ENCODE assay signal across 18 cellular contexts in the genomic region with DNA sequence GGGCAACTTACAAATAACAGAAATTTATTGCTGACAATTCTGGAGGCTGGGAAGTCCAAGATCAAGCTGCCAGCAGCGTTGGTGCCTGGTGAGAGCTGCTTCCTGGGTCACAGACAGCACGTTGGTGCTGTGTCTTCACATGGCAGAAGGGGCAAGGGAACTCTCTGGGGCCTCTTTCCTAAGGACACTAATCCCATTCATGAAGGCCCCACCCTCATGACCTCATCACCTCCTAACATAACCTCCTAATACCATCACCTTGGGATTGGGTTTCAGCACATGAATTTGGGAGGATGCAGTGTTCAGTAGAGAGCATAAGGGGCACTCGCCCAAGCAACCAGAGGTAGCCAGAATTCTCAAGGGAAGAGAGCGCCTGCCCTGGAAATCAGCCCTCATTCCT. TPM values are rescaled to one million over a fixed set of nuclear protein-coding genes. Genes with fewer than 3 reads are reported as not detected.
DNase-seq lines count a peak whose midpoint lies in the region; ATAC-seq, FAIRE-seq and TF ChIP-seq lines count a peak whose summit lies in the region.
"Had no signal": no experiment of that assay in that cellular context is flagged by ENCODE, and none has a peak within 500 bp of the region (broad histone marks: within the 10 kb centered on the region; RNA-seq: fewer than 3 reads in every experiment).

No MANE protein-coding gene starts in this region.

- no peak for TF ChIP-seq RAD21 in HepG2 (CRISPR knock-in tag; IDR thresholded peaks at IDR 0.05)

- peaks cover 0 to 5% of the 10 kb centered on the region in 2 experiments; a peak in 1 of 5 replicates for H3K27me3 ChIP-seq in HepG2 (ENCODE audit: control insufficient read depth in 1 of 2, insufficient read depth in 2 of 2, low read length in 2 of 2)
- H3K27me3 ChIP-seq in right lobe of liver, result no peaks in the 10 kb centered on the region

- BruUV-seq in HepG2 (replicated peaks; lab: Mats Ljungman, UMichigan), result no TSS peak

- 52% methylated on average over 2 of the region's 4 CpGs for WGBS in HepG2 (ENCODE audit: low lambda C conversion rate)
- WGBS in right lobe of liver (ENCODE audit: insufficient coverage, low coverage, low lambda C conversion rate, missing lambda C conversion rate), result 55% methylated on average over 2 of the region's 4 CpGs

- TF ChIP-seq CTCF in HepG2 (CRISPR knock-in tag; IDR thresholded peaks at IDR 0.05), result no peak
- TF ChIP-seq CTCF in right lobe of liver (IDR thresholded peaks at IDR 0.05), result no peak
- no peak for TF ChIP-seq CTCF in RWPE1 (conservative IDR thresholded peaks at IDR 0.05; ENCODE audit: low read depth)

- no peak overlapping the region for H3K27ac ChIP-seq in HepG2 (ENCODE audit: extremely low read length, insufficient read depth, low read length)
- H3K27ac ChIP-seq in right lobe of liver, result no peak overlapping the region
- H3K27ac ChIP-seq in RWPE1, result peak overlapping the region; percentile 5; the same call in 1 of the 2 replicates
- H3K27ac ChIP-seq: 22Rv1, A549 had no signal

- ATAC-seq in HepG2, result no peak
- no peak for ATAC-seq in right lobe of liver
- ATAC-seq: A549 had no signal

- POLR2A ChIA-PET in HepG2 (lab: Yijun Ruan, JAX), result interaction anchor here (1.0 kb wide), 1 partner anchor 98 kb away, joined by 3 read pairs; the partner anchor contains the start of gene UBE2S
- POLR2A ChIA-PET in RWPE1 (lab: Yijun Ruan, JAX; ENCODE audit: low non-redundant PET), result no interaction called here

- intact Hi-C loops in HepG2 (cut with micrococcal nuclease; ENCODE audit: unreplicated experiment), result no loop called here
- intact Hi-C loops in right lobe of liver (cut with DNase I), result loop anchor here in 1 of 2 donors (10.0 kb wide), 1 partner anchor 95 kb away; the partner anchor contains the start of gene UBE2S

- H3K4me2 ChIP-seq in HepG2 (ENCODE audit: low read depth, low read length), result peak overlapping the region; percentile 28; the same call in 1 of the 2 replicates
- H3K4me2 ChIP-seq: A549 had no signal

- no peaks in the 10 kb centered on the region for H3K79me2 ChIP-seq in HepG2 (ENCODE audit: insufficient read depth, low read length)

- TF ChIP-seq EP300 in HepG2 (IDR thresholded peaks at IDR 0.05; ENCODE audit: low read depth in 2 of 2, low read length in 2 of 2) (no peak), HepG2 (CRISPR knock-in tag; IDR thresholded peaks at IDR 0.05; ENCODE audit: borderline replicate concordance) (no peak)

- CTCF ChIA-PET in HepG2 (lab: Yijun Ruan, JAX; ENCODE audit: low intra/inter-chr PET ratio, low total read pairs), result no interaction called here
- CTCF ChIA-PET in RWPE1 (lab: Yijun Ruan, JAX), result no interaction called here

- no peak for FAIRE-seq in HepG2 (lab: Jason Lieb, UNC)
- FAIRE-seq: A549, D721Med had no signal

- no peak for TF ChIP-seq POLR2A in HepG2 (IDR thresholded peaks at IDR 0.05; ENCODE audit: insufficient read depth in 1 of 2, low read depth in 2 of 2, low read length in 2 of 2)
- TF ChIP-seq POLR2A in right lobe of liver (IDR thresholded peaks at IDR 0.05), result no peak

- H3K36me3 ChIP-seq in HepG2 (replicated peaks in 1 of 2; ENCODE audit: control insufficient read depth in 1 of 2, insufficient read depth in 2 of 2, low read length in 2 of 2), result no peaks in the 10 kb centered on the region
- no peaks in the 10 kb centered on the region for H3K36me3 ChIP-seq in right lobe of liver

- H2AFZ ChIP-seq in HepG2 (ENCODE audit: low read length), result no peak overlapping the region

- in situ Hi-C loops in HepG2 (cut with HindIII; ENCODE audit: extremely low pct_ligation_motif_present, low pct_unique_long_range_greater_than_20kb), result no loop called here

- H3K4me1 ChIP-seq in HepG2 (ENCODE audit: insufficient read depth, low read length) (peaks cover 14% of the 10 kb centered on the region), right lobe of liver (no peaks in the 10 kb centered on the region)
- H3K4me1 ChIP-seq: A549 had no signal

- no peaks in the 10 kb centered on the region for H3K9me3 ChIP-seq in HepG2 (ENCODE audit: low read length)
- H3K9me3 ChIP-seq in right lobe of liver, result no peaks in the 10 kb centered on the region
- H3K9me3 ChIP-seq: A549 had no signal

- no peak overlapping the region for H3K9ac ChIP-seq in HepG2 (ENCODE audit: insufficient read depth, low read depth, low read length)

- H3K4me3 ChIP-seq in HepG2 (replicated peaks in 1 of 3; ENCODE audit: insufficient read depth in 1 of 3, low read depth in 2 of 3, low read length in 3 of 3), result no peak overlapping the region
- H3K4me3 ChIP-seq in right lobe of liver, result no peak overlapping the region
- H3K4me3 ChIP-seq: A549 had no signal

- no peaks in the 10 kb centered on the region for H4K20me1 ChIP-seq in HepG2 (ENCODE audit: insufficient read depth, low read length)

- no peak for DNase-seq in HepG2 (ENCODE audit: low spot score)
- no peak for DNase-seq in right lobe of liver
- DNase-seq in NCI-H82 treated with DMSO at 0.1 percent for 48 hours (lab: John Stamatoyannopoulos, UW; ENCODE audit: unreplicated experiment), result peak; percentile 9
- no peak for DNase-seq in RWPE1 (ENCODE audit: low spot score)
- no peak for DNase-seq in MV-4-11 (lab: John Stamatoyannopoulos, UW)
- no peak for DNase-seq in occipital lobe (lab: John Stamatoyannopoulos, UW)
- no peak for DNase-seq in nucleus accumbens (lab: John Stamatoyannopoulos, UW)
- DNase-seq in SKM-1 (lab: John Stamatoyannopoulos, UW; ENCODE audit: unreplicated experiment), result no peak
- DNase-seq: AML-193; CD8-positive, alpha-beta memory T cell; COR-L47; GF-D8; GOT3; H9 had no signal

RNA-seq across cellular contexts. Expression of gene TMEM150B, which starts 15.7 kb away (rescaled TPM):
- total RNA-seq in HepG2 (2016; rRNA removed; fragmentation: Illumina TruSeq; extraction: Trizol), result 0.74 and 1.3 TPM in 2 replicates
- total RNA-seq in HepG2 (2016; cell fraction: cytosol; rRNA removed; fragmentation: Illumina TruSeq; extraction: Trizol; ENCODE audit: low read depth), result 0.79 and 1.0 TPM in 2 replicates
- 0.70 and 1.0 TPM in 2 replicates for total RNA-seq in HepG2 (2016; cell fraction: insoluble cytoplasmic fraction; rRNA removed; fragmentation: Illumina TruSeq; extraction: Trizol)
- total RNA-seq in HepG2 (2016; cell fraction: membrane; rRNA removed; fragmentation: Illumina TruSeq; extraction: Trizol), result 0.62 and 0.77 TPM in 2 replicates
- 0.84 and 1.5 TPM in 2 replicates for total RNA-seq in HepG2 (2016; cell fraction: nucleus; rRNA removed; fragmentation: Illumina TruSeq; extraction: Trizol)
- 1.8 and 2.9 TPM in 2 replicates for polyA plus RNA-seq in HepG2 (2011; rRNA removed)
- polyA plus RNA-seq in HepG2 (2011; cell fraction: cytosol; rRNA removed), result 2.4 and 2.5 TPM in 2 replicates
- 6.2 and 7.0 TPM in 2 replicates for polyA plus RNA-seq in HepG2 (2011; cell fraction: nucleus; rRNA removed)
- 3.3 and 3.4 TPM in 2 replicates for polyA plus RNA-seq in HepG2 (2012)
- polyA plus RNA-seq in HepG2 (2016; cell fraction: cytosol; fragmentation: Illumina TruSeq; extraction: Trizol; ENCODE audit: low read depth), result 0.33 and 0.50 TPM in 2 replicates
- polyA plus RNA-seq in HepG2 (2016; cell fraction: insoluble cytoplasmic fraction; fragmentation: Illumina TruSeq; extraction: Trizol; ENCODE audit: low read depth), result 0.37 and 0.74 TPM in 2 replicates
- polyA plus RNA-seq in HepG2 (2016; cell fraction: membrane; fragmentation: Illumina TruSeq; extraction: Trizol; ENCODE audit: low read depth), result 0.28 and 1.2 TPM in 2 replicates
- 1.7 and 1.9 TPM in 2 replicates for polyA plus RNA-seq in HepG2 (2016; cell fraction: nucleus; fragmentation: Illumina TruSeq; extraction: Trizol; ENCODE audit: insufficient read depth, low read depth)
- 5.1 TPM in 1 of 2 replicates, not detected in the other for polyA minus RNA-seq in HepG2 (2011; rRNA and poly(A)+ RNA removed; ENCODE audit: low replicate concordance)
- polyA minus RNA-seq in HepG2 (2011; cell fraction: cytosol; rRNA and poly(A)+ RNA removed), result 1.9 and 2.7 TPM in 2 replicates
- 1.4 and 1.5 TPM in 2 replicates for polyA minus RNA-seq in HepG2 (2011; cell fraction: nucleus; rRNA and poly(A)+ RNA removed)
- total RNA-seq in right lobe of liver, result 1 to 10 TPM; 1.1 to 5.6 (median 2.2) TPM
- total RNA-seq in occipital lobe, result 0.47 TPM
- polyA plus RNA-seq: BJ; CD8-positive, alpha-beta memory T cell had no signal

RNA-seq across cellular contexts. Expression of gene BRSK1, which starts 25.6 kb away (rescaled TPM):
- 0.18 TPM in 1 of 2 replicates, not detected in the other for total RNA-seq in HepG2 (2016; rRNA removed; fragmentation: Illumina TruSeq; extraction: Trizol)
- total RNA-seq in HepG2 (2016; cell fraction: cytosol; rRNA removed; fragmentation: Illumina TruSeq; extraction: Trizol; ENCODE audit: low read depth), result not detected in 2 replicates
- total RNA-seq in HepG2 (2016; cell fraction: insoluble cytoplasmic fraction; rRNA removed; fragmentation: Illumina TruSeq; extraction: Trizol), result 0.19 TPM in 1 of 2 replicates, not detected in the other
- 0.10 and 0.25 TPM in 2 replicates for total RNA-seq in HepG2 (2016; cell fraction: membrane; rRNA removed; fragmentation: Illumina TruSeq; extraction: Trizol)
- total RNA-seq in HepG2 (2016; cell fraction: nucleus; rRNA removed; fragmentation: Illumina TruSeq; extraction: Trizol), result 0.60 TPM in 1 of 2 replicates, not detected in the other
- polyA plus RNA-seq in HepG2 (2011; rRNA removed), result 1.2 and 1.9 TPM in 2 replicates
- 0.75 and 1.1 TPM in 2 replicates for polyA plus RNA-seq in HepG2 (2011; cell fraction: cytosol; rRNA removed)
- 8.1 and 12.7 TPM in 2 replicates for polyA plus RNA-seq in HepG2 (2011; cell fraction: nucleus; rRNA removed)
- 0.74 and 1.1 TPM in 2 replicates for polyA plus RNA-seq in HepG2 (2012)
- 0.14 and 0.17 TPM in 2 replicates for polyA plus RNA-seq in HepG2 (2016; cell fraction: cytosol; fragmentation: Illumina TruSeq; extraction: Trizol; ENCODE audit: low read depth)
- polyA plus RNA-seq in HepG2 (2016; cell fraction: insoluble cytoplasmic fraction; fragmentation: Illumina TruSeq; extraction: Trizol; ENCODE audit: low read depth), result 0.20 and 0.44 TPM in 2 replicates
- 0.09 and 0.25 TPM in 2 replicates for polyA plus RNA-seq in HepG2 (2016; cell fraction: membrane; fragmentation: Illumina TruSeq; extraction: Trizol; ENCODE audit: low read depth)
- polyA plus RNA-seq in HepG2 (2016; cell fraction: nucleus; fragmentation: Illumina TruSeq; extraction: Trizol; ENCODE audit: insufficient read depth, low read depth), result 0.68 and 0.79 TPM in 2 replicates
- 0.72 and 1.3 TPM in 2 replicates for polyA minus RNA-seq in HepG2 (2011; rRNA and poly(A)+ RNA removed; ENCODE audit: low replicate concordance)
- not detected in 2 replicates for polyA minus RNA-seq in HepG2 (2011; cell fraction: cytosol; rRNA and poly(A)+ RNA removed)
- polyA minus RNA-seq in HepG2 (2011; cell fraction: nucleus; rRNA and poly(A)+ RNA removed), result 1.0 and 1.2 TPM in 2 replicates
- total RNA-seq in right lobe of liver, result under 1 TPM in 3 of 6 experiments, not detected in 3; 0.20 to 0.29 (median 0.24) TPM
- total RNA-seq in occipital lobe, result 67.1 TPM

RNA-seq across cellular contexts. Expression of gene HSPBP1, which starts 29.5 kb away (rescaled TPM):
- total RNA-seq in HepG2 (2016; rRNA removed; fragmentation: Illumina TruSeq; extraction: Trizol), result 33.7 and 35.9 TPM in 2 replicates
- 3.9 TPM in 2 replicates for total RNA-seq in HepG2 (2016; cell fraction: cytosol; rRNA removed; fragmentation: Illumina TruSeq; extraction: Trizol; ENCODE audit: low read depth)
- total RNA-seq in HepG2 (2016; cell fraction: insoluble cytoplasmic fraction; rRNA removed; fragmentation: Illumina TruSeq; extraction: Trizol), result 32.9 and 34.5 TPM in 2 replicates
- total RNA-seq in HepG2 (2016; cell fraction: membrane; rRNA removed; fragmentation: Illumina TruSeq; extraction: Trizol), result 8.1 and 8.5 TPM in 2 replicates
- 14.3 and 15.8 TPM in 2 replicates for total RNA-seq in HepG2 (2016; cell fraction: nucleus; rRNA removed; fragmentation: Illumina TruSeq; extraction: Trizol)
- polyA plus RNA-seq in HepG2 (2011; rRNA removed), result 22.3 and 25.7 TPM in 2 replicates
- 19.2 and 35.4 TPM in 2 replicates for polyA plus RNA-seq in HepG2 (2011; cell fraction: cytosol; rRNA removed)
- polyA plus RNA-seq in HepG2 (2011; cell fraction: nucleus; rRNA removed), result 19.5 and 22.1 TPM in 2 replicates
- polyA plus RNA-seq in HepG2 (2012), result 14.9 and 21.2 TPM in 2 replicates
- 5.6 and 5.7 TPM in 2 replicates for polyA plus RNA-seq in HepG2 (2016; cell fraction: cytosol; fragmentation: Illumina TruSeq; extraction: Trizol; ENCODE audit: low read depth)
- polyA plus RNA-seq in HepG2 (2016; cell fraction: insoluble cytoplasmic fraction; fragmentation: Illumina TruSeq; extraction: Trizol; ENCODE audit: low read depth), result 53.4 and 56.0 TPM in 2 replicates
- polyA plus RNA-seq in HepG2 (2016; cell fraction: membrane; fragmentation: Illumina TruSeq; extraction: Trizol; ENCODE audit: low read depth), result 8.9 and 9.7 TPM in 2 replicates
- 26.8 and 27.6 TPM in 2 replicates for polyA plus RNA-seq in HepG2 (2016; cell fraction: nucleus; fragmentation: Illumina TruSeq; extraction: Trizol; ENCODE audit: insufficient read depth, low read depth)
- polyA minus RNA-seq in HepG2 (2011; rRNA and poly(A)+ RNA removed; ENCODE audit: low replicate concordance), result 33.2 and 42.3 TPM in 2 replicates
- polyA minus RNA-seq in HepG2 (2011; cell fraction: cytosol; rRNA and poly(A)+ RNA removed), result 15.9 and 23.8 TPM in 2 replicates
- polyA minus RNA-seq in HepG2 (2011; cell fraction: nucleus; rRNA and poly(A)+ RNA removed), result 4.6 and 6.1 TPM in 2 replicates
- 10 to 100 TPM; 11.3 to 28.3 (median 15.6) TPM for total RNA-seq in right lobe of liver
- total RNA-seq in occipital lobe, result 23.4 TPM

RNA-seq across cellular contexts. Expression of gene KMT5C, which starts 30.2 kb away (rescaled TPM):
- total RNA-seq in HepG2 (2016; rRNA removed; fragmentation: Illumina TruSeq; extraction: Trizol), result 2.1 and 5.5 TPM in 2 replicates
- 1.8 and 2.2 TPM in 2 replicates for total RNA-seq in HepG2 (2016; cell fraction: cytosol; rRNA removed; fragmentation: Illumina TruSeq; extraction: Trizol; ENCODE audit: low read depth)
- 1.8 and 4.7 TPM in 2 replicates for total RNA-seq in HepG2 (2016; cell fraction: insoluble cytoplasmic fraction; rRNA removed; fragmentation: Illumina TruSeq; extraction: Trizol)
- total RNA-seq in HepG2 (2016; cell fraction: membrane; rRNA removed; fragmentation: Illumina TruSeq; extraction: Trizol), result 3.9 and 4.5 TPM in 2 replicates
- total RNA-seq in HepG2 (2016; cell fraction: nucleus; rRNA removed; fragmentation: Illumina TruSeq; extraction: Trizol), result 5.3 and 6.2 TPM in 2 replicates
- 9.0 and 11.8 TPM in 2 replicates for polyA plus RNA-seq in HepG2 (2011; rRNA removed)
- polyA plus RNA-seq in HepG2 (2011; cell fraction: cytosol; rRNA removed), result 6.6 and 8.7 TPM in 2 replicates
- polyA plus RNA-seq in HepG2 (2011; cell fraction: nucleus; rRNA removed), result 46.8 and 58.8 TPM in 2 replicates
- polyA plus RNA-seq in HepG2 (2012), result 10.0 and 13.2 TPM in 2 replicates
- polyA plus RNA-seq in HepG2 (2016; cell fraction: cytosol; fragmentation: Illumina TruSeq; extraction: Trizol; ENCODE audit: low read depth), result 1.3 and 1.4 TPM in 2 replicates
- 2.6 and 4.4 TPM in 2 replicates for polyA plus RNA-seq in HepG2 (2016; cell fraction: insoluble cytoplasmic fraction; fragmentation: Illumina TruSeq; extraction: Trizol; ENCODE audit: low read depth)
- polyA plus RNA-seq in HepG2 (2016; cell fraction: membrane; fragmentation: Illumina TruSeq; extraction: Trizol; ENCODE audit: low read depth), result 2.5 and 3.8 TPM in 2 replicates
- polyA plus RNA-seq in HepG2 (2016; cell fraction: nucleus; fragmentation: Illumina TruSeq; extraction: Trizol; ENCODE audit: insufficient read depth, low read depth), result 14.7 and 16.2 TPM in 2 replicates
- 9.0 and 17.8 TPM in 2 replicates for polyA minus RNA-seq in HepG2 (2011; rRNA and poly(A)+ RNA removed; ENCODE audit: low replicate concordance)
- polyA minus RNA-seq in HepG2 (2011; cell fraction: cytosol; rRNA and poly(A)+ RNA removed), result 4.7 and 5.3 TPM in 2 replicates
- polyA minus RNA-seq in HepG2 (2011; cell fraction: nucleus; rRNA and poly(A)+ RNA removed), result 7.0 and 12.1 TPM in 2 replicates
- 1 to 10 TPM; 2.3 to 5.3 (median 3.7) TPM for total RNA-seq in right lobe of liver
- 6.9 TPM for total RNA-seq in occipital lobe

RNA-seq across cellular contexts. Expression of gene COX6B2, which starts 45.1 kb away (rescaled TPM):
- not detected in 2 replicates for total RNA-seq in HepG2 (2016; rRNA removed; fragmentation: Illumina TruSeq; extraction: Trizol)
- total RNA-seq in HepG2 (2016; cell fraction: cytosol; rRNA removed; fragmentation: Illumina TruSeq; extraction: Trizol; ENCODE audit: low read depth), result not detected in 2 replicates
- total RNA-seq in HepG2 (2016; cell fraction: insoluble cytoplasmic fraction; rRNA removed; fragmentation: Illumina TruSeq; extraction: Trizol), result not detected in 2 replicates
- total RNA-seq in HepG2 (2016; cell fraction: membrane; rRNA removed; fragmentation: Illumina TruSeq; extraction: Trizol), result not detected in 2 replicates
- not detected in 2 replicates for total RNA-seq in HepG2 (2016; cell fraction: nucleus; rRNA removed; fragmentation: Illumina TruSeq; extraction: Trizol)
- 0.16 and 0.21 TPM in 2 replicates for polyA plus RNA-seq in HepG2 (2011; rRNA removed)
- 0.04 and 0.05 TPM in 2 replicates for polyA plus RNA-seq in HepG2 (2011; cell fraction: cytosol; rRNA removed)
- 0.43 and 1.4 TPM in 2 replicates for polyA plus RNA-seq in HepG2 (2011; cell fraction: nucleus; rRNA removed)
- polyA plus RNA-seq in HepG2 (2012), result 0.28 TPM in 2 replicates
- polyA plus RNA-seq in HepG2 (2016; cell fraction: cytosol; fragmentation: Illumina TruSeq; extraction: Trizol; ENCODE audit: low read depth), result not detected in 2 replicates
- polyA plus RNA-seq in HepG2 (2016; cell fraction: insoluble cytoplasmic fraction; fragmentation: Illumina TruSeq; extraction: Trizol; ENCODE audit: low read depth), result not detected in 2 replicates
- not detected in 2 replicates for polyA plus RNA-seq in HepG2 (2016; cell fraction: membrane; fragmentation: Illumina TruSeq; extraction: Trizol; ENCODE audit: low read depth)
- not detected in 2 replicates for polyA plus RNA-seq in HepG2 (2016; cell fraction: nucleus; fragmentation: Illumina TruSeq; extraction: Trizol; ENCODE audit: insufficient read depth, low read depth)
- polyA minus RNA-seq in HepG2 (2011; rRNA and poly(A)+ RNA removed; ENCODE audit: low replicate concordance), result 0.16 TPM in 1 of 2 replicates, not detected in the other
- not detected in 2 replicates for polyA minus RNA-seq in HepG2 (2011; cell fraction: cytosol; rRNA and poly(A)+ RNA removed)
- not detected in 2 replicates for polyA minus RNA-seq in HepG2 (2011; cell fraction: nucleus; rRNA and poly(A)+ RNA removed)
- total RNA-seq in right lobe of liver, result not detected
- not detected for total RNA-seq in occipital lobe
- total RNA-seq: CD8-positive, alpha-beta memory T cell had no signal
- polyA plus RNA-seq: CD8-positive, alpha-beta memory T cell had no signal

Comparison
In these comparisons a context has a peak if more than half of its experiments do, and no peak if none do; other contexts are left out.
1. RNA of gene BRSK1, which starts 25.6 kb away (total RNA-seq): 67.1 TPM in occipital lobe (single experiment); 0.20 to 0.29 TPM in right lobe of liver and 0.10 to 0.60 TPM in HepG2; every median in the first group is over 10 times any median in the second.